In the genomic region with DNA sequence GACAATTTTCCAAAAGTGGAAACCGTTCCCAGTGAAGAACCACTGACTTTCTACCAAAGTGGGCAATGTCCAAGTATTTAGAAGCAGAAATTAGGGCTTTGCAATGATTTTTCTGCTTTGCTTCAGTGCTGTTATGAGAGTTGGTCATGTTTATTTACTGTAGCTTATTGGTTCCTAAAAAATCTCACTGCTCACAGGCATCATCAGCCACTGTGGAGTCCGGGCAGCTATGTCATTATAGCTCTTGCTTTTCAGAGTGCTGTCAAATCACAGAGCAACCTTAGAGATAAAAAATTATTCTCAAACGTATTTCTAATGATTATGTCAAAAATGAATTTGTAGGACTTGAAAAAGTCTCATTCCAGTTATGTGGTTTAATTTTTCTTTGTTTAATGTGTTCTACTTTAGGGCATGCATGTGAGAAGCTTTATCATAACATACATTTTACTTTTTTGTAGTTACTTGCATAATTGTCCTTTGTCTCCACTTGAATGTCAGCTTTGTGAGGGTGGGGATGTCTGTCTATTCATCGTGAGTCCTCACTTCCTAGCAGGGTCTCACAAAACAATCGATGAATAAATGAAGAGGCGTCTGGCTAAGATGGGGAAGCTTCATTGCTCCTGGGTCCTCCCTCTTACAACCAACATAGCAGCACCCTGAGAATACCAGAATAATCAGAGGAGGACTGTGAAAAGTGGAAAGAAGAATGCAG, we compare ENCODE assay signal across 17 cellular contexts.
A peak's percentile ranks its signal among the peaks of the same experiment; 100 is the strongest.
DNase-seq lines count a peak whose midpoint lies in the region; ATAC-seq and TF ChIP-seq lines count a peak whose summit lies in the region.
"Had no signal": no experiment of that assay in that cellular context is flagged by ENCODE, and none has a peak within 500 bp of the region (broad histone marks: within the 10 kb centered on the region; RNA-seq: fewer than 3 reads in every experiment).

No MANE protein-coding gene starts in this region.

- H3K27ac Mint-ChIP-seq in HFFc6, result peak overlapping the region; percentile 76

- H3K27ac ChIP-seq in adrenal gland (peak overlapping the region in 3 of 5 donors; percentile 38 to 82 (median 47)), right atrium auricular region (peak overlapping the region; percentile 33 to 82), rectal smooth muscle tissue (ENCODE audit: low read depth, low read length) (peak overlapping the region; percentile 61)
- H3K27ac ChIP-seq: C4-2B, Peyer's patch, SK-N-MC had no signal

- TF ChIP-seq POLR2A in adrenal gland (IDR thresholded peaks at IDR 0.05), result no peak

- intact Hi-C loops in adrenal gland (cut with DNase I), result no loop called here

- peaks cover 30% of the 10 kb centered on the region for H3K36me3 Mint-ChIP-seq in HFFc6 (ENCODE audit: low read depth)

- H3K27me3 ChIP-seq in adrenal gland, result no peaks in the 10 kb centered on the region
- H3K27me3 ChIP-seq in right atrium auricular region, result no peaks in the 10 kb centered on the region
- no peaks in the 10 kb centered on the region for H3K27me3 ChIP-seq in rectal smooth muscle tissue (ENCODE audit: control insufficient read depth, insufficient read depth, low read length)
- H3K27me3 ChIP-seq: Peyer's patch had no signal

- WGBS in adrenal gland, 4 donors, result 66 to 75% (median 69%) methylated on average over 6 of the region's 6 CpGs

- peaks cover 9 to 13% of the 10 kb centered on the region in 2 donors for H3K4me1 ChIP-seq in adrenal gland (replicated peaks in 1 of 2)
- H3K4me1 ChIP-seq in right atrium auricular region, result peaks cover 0 to 34% of the 10 kb centered on the region in 2 donors
- H3K4me1 ChIP-seq in rectal smooth muscle tissue (ENCODE audit: control insufficient read depth, insufficient read depth, low read length), result peaks cover 9% of the 10 kb centered on the region

- H3K4me1 Mint-ChIP-seq in HFFc6 (ENCODE audit: low read depth), result peaks cover 51% of the 10 kb centered on the region

- no peaks in the 10 kb centered on the region; the same call in 1 of the 2 replicates for H3K27me3 Mint-ChIP-seq in HFFc6 (ENCODE audit: insufficient read depth)

- no peaks in the 10 kb centered on the region for H3K9me3 Mint-ChIP-seq in HFFc6

- no peaks in the 10 kb centered on the region for H3K9me3 ChIP-seq in adrenal gland (replicated peaks in 1 of 3)
- no peaks in the 10 kb centered on the region for H3K9me3 ChIP-seq in right atrium auricular region
- H3K9me3 ChIP-seq: Peyer's patch had no signal

- H3K4me3 ChIP-seq in adrenal gland (no peak overlapping the region), right atrium auricular region (no peak overlapping the region), rectal smooth muscle tissue (ENCODE audit: low read length) (no peak overlapping the region)
- H3K4me3 ChIP-seq: Peyer's patch, SK-N-MC had no signal

- no peak overlapping the region for H3K4me3 Mint-ChIP-seq in HFFc6

- DNase-seq in HFFc6 (no peak), adrenal gland (peak in 1 of 7 donors; percentile 44), right atrium auricular region (ENCODE audit: low spot score) (no peak), NCI-H2029 (lab: John Stamatoyannopoulos, UW) (no peak), dermis blood vessel endothelial cell (no peak)
- DNase-seq: DMS79; NCI-H1048; NCI-H1436; NCI-H1930; NCI-H2171; NK-92 treated with Interleukin-12 subunit alpha and Interleukin-12 subunit beta, amount 100 ng/mL, for 24 hours had no signal

- TF ChIP-seq CTCF in HFFc6 (IDR thresholded peaks at IDR 0.05) (no peak), adrenal gland (IDR thresholded peaks at IDR 0.05) (no peak), right atrium auricular region (IDR thresholded peaks at IDR 0.05) (no peak)

- ATAC-seq in SK-N-SH treated with all-trans-retinoic acid at 6 μM for 48 hours (no peak), HG02938 (IDR thresholded peaks at IDR 0.05; ENCODE audit: unreplicated experiment) (no peak)

- H3K9ac ChIP-seq in rectal smooth muscle tissue (ENCODE audit: low read length), result no peak overlapping the region

- H3K36me3 ChIP-seq in adrenal gland (replicated peaks in 1 of 2) (no peaks in the 10 kb centered on the region), right atrium auricular region (no peaks in the 10 kb centered on the region), rectal smooth muscle tissue (ENCODE audit: control insufficient read depth, insufficient read depth, low read length) (no peaks in the 10 kb centered on the region)
- H3K36me3 ChIP-seq: Peyer's patch had no signal

TF ChIP-seq in SK-N-SH treated with all-trans-retinoic acid at 6 μM for 48 hours, 23 proteins besides CTCF, POLR2A, EP300 and RAD21:
- no peak for TF ChIP-seq ZNF565 (CRISPR knock-in tag; conservative IDR thresholded peaks at IDR 0.05; ENCODE audit: low read depth)
- TF ChIP-seq GLIS3 (CRISPR knock-in tag; IDR thresholded peaks at IDR 0.05), result no peak
- TF ChIP-seq, protein P1, sequence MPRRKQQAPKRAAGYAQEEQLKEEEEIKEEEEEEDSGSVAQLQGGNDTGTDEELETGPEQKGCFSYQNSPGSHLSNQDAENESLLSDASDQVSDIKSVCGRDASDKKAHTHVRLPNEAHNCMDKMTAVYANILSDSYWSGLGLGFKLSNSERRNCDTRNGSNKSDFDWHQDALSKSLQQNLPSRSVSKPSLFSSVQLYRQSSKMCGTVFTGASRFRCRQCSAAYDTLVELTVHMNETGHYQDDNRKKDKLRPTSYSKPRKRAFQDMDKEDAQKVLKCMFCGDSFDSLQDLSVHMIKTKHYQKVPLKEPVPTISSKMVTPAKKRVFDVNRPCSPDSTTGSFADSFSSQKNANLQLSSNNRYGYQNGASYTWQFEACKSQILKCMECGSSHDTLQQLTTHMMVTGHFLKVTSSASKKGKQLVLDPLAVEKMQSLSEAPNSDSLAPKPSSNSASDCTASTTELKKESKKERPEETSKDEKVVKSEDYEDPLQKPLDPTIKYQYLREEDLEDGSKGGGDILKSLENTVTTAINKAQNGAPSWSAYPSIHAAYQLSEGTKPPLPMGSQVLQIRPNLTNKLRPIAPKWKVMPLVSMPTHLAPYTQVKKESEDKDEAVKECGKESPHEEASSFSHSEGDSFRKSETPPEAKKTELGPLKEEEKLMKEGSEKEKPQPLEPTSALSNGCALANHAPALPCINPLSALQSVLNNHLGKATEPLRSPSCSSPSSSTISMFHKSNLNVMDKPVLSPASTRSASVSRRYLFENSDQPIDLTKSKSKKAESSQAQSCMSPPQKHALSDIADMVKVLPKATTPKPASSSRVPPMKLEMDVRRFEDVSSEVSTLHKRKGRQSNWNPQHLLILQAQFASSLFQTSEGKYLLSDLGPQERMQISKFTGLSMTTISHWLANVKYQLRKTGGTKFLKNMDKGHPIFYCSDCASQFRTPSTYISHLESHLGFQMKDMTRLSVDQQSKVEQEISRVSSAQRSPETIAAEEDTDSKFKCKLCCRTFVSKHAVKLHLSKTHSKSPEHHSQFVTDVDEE (CRISPR knock-in tag; IDR thresholded peaks at IDR 0.05), result no peak
- no peak for TF ChIP-seq CSDC2 (CRISPR knock-in tag; IDR thresholded peaks at IDR 0.05)
- no peak for TF ChIP-seq POU6F1 (CRISPR knock-in tag; IDR thresholded peaks at IDR 0.05; ENCODE audit: borderline replicate concordance, low read depth)
- TF ChIP-seq TOX (CRISPR knock-in tag; IDR thresholded peaks at IDR 0.05; ENCODE audit: borderline replicate concordance), result no peak
- no peak for TF ChIP-seq PATZ1 (CRISPR knock-in tag; IDR thresholded peaks at IDR 0.05; ENCODE audit: borderline replicate concordance)
- TF ChIP-seq ESRRG (CRISPR knock-in tag; IDR thresholded peaks at IDR 0.05), result no peak
- TF ChIP-seq ZNF8 (CRISPR knock-in tag; IDR thresholded peaks at IDR 0.05), result no peak
- TF ChIP-seq TCF4 (CRISPR knock-in tag; IDR thresholded peaks at IDR 0.05; ENCODE audit: borderline replicate concordance), result no peak
